ENCODE assay signal across 1 cellular context in the genomic region with DNA sequence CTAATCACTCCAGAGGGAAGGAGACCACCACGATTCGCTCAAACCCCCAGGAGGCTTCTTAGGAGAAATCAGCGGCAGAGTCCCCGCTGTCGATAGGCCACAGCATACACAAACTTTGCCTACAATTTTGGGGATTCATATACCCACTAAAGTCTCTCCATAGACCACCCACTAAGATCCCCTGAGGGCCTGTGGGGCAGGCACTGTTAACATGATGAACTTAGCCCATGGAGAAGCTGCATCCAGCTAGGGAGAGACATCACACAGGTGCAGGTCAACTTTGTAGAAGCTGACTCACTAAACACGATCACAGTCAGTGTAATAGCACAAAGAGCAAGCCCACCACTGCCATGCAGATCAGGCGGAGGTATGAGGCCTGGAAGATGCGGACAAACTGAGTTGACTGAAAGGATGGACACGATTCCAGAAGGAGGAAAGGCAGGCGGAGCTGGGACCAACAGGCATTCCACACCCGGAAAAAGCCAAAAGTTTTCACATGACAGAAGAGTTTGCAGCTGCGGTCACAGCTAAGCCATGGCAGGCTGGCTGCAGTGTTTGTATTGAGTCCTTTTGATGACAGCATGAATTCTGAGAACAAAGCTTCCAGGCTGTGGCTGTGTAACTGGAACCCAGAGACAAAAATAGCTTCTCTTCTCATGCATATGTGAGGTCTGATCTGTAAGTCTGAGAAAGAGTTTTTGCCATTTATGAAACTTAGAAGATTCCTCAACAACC.
TF ChIP-seq lines count a peak whose summit lies in the region.

No MANE protein-coding gene starts in this region.

TF ChIP-seq in IMR-90, 13 proteins besides CTCF, POLR2A, EP300 and RAD21 (continued from another document):
- TF ChIP-seq, protein P1, sequence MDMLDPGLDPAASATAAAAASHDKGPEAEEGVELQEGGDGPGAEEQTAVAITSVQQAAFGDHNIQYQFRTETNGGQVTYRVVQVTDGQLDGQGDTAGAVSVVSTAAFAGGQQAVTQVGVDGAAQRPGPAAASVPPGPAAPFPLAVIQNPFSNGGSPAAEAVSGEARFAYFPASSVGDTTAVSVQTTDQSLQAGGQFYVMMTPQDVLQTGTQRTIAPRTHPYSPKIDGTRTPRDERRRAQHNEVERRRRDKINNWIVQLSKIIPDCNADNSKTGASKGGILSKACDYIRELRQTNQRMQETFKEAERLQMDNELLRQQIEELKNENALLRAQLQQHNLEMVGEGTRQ (IDR thresholded peaks at IDR 0.05; ENCODE audit: low read depth, low read length) = no peak
- TF ChIP-seq MAZ (IDR thresholded peaks at IDR 0.05; ENCODE audit: borderline replicate concordance, low read depth, low read length) = no peak
- TF ChIP-seq, protein P2, sequence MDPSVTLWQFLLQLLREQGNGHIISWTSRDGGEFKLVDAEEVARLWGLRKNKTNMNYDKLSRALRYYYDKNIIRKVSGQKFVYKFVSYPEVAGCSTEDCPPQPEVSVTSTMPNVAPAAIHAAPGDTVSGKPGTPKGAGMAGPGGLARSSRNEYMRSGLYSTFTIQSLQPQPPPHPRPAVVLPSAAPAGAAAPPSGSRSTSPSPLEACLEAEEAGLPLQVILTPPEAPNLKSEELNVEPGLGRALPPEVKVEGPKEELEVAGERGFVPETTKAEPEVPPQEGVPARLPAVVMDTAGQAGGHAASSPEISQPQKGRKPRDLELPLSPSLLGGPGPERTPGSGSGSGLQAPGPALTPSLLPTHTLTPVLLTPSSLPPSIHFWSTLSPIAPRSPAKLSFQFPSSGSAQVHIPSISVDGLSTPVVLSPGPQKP (IDR thresholded peaks at IDR 0.05; ENCODE audit: borderline replicate concordance, low read depth, low read length) = no peak
- TF ChIP-seq MXI1 (IDR thresholded peaks at IDR 0.05; ENCODE audit: borderline replicate concordance, low read depth, low read length) = no peak
- TF ChIP-seq RFX5 (IDR thresholded peaks at IDR 0.05; ENCODE audit: low read depth, low read length) = no peak
- TF ChIP-seq CHD1 (IDR thresholded peaks at IDR 0.05; ENCODE audit: low read depth, low read length) = no peak
- TF ChIP-seq CEBPB (IDR thresholded peaks at IDR 0.05; ENCODE audit: low read depth, low read length) = no peak
- TF ChIP-seq MAFK (IDR thresholded peaks at IDR 0.05; ENCODE audit: low read depth, low read length) = no peak
- no peak for TF ChIP-seq SMC3 (IDR thresholded peaks at IDR 0.05; ENCODE audit: low read depth, low read length)
- TF ChIP-seq FOS (IDR thresholded peaks at IDR 0.05; ENCODE audit: low read depth, low read length) = no peak
- TF ChIP-seq NFE2L2 (IDR thresholded peaks at IDR 0.05; ENCODE audit: low read depth, low read length) = no peak
TF ChIP-seq in IMR-90: peak in this region for 0.
